In the genomic region with DNA sequence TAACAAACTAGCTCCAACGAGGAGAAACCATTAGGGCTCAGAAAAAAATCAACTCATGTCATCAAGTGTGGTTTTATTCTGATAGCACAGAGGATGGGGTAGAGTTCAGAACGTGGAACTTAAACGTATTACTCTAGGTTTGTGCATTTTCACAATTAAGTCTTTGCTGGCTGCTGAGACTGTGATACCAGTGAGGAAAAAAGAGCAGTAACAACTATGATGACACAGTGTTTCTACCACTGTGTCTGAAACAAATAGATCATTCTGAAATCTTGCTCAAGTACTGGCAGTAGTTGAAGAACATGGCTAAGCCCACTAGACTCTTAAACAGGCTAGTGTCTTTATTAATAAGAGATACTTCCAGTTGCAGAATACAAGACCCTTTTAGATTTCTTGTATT, we compare ENCODE assay signal across 30 cellular contexts.
"Had no signal": no experiment of that assay in that cellular context is flagged by ENCODE, and none has a peak within 500 bp of the region (broad histone marks: within the 10 kb centered on the region; RNA-seq: fewer than 3 reads in every experiment).

No MANE protein-coding gene starts in this region.

- H3K4me3 Mint-ChIP-seq: endodermal cell; immature natural killer cell; naive B cell; neural crest cell; stimulated activated naive CD8-positive, alpha-beta T cell treated with anti-CD3 and anti-CD28 coated beads, Interleukin-15, Interleukin-2, amounts not matched to agents 100 ng/mL and 50 ng/mL, for 24 hours; T-cell had no signal

- H3K27me3 ChIP-seq: brain microvascular endothelial cell, heart left ventricle, pancreas had no signal

- H3K27ac Mint-ChIP-seq: endodermal cell had no signal

- ATAC-seq: esophagus mucosa, heart left ventricle, left colon, pancreas, sciatic nerve, SK-N-SH treated with all-trans-retinoic acid at 6 μM for 48 hours, T-cell had no signal

- H3K27me3 Mint-ChIP-seq: activated naive CD8-positive, alpha-beta T cell; naive B cell; stimulated activated naive CD8-positive, alpha-beta T cell treated with anti-CD3 and anti-CD28 coated beads, Interleukin-15, Interleukin-2, amounts not matched to agents 100 ng/mL and 50 ng/mL, for 24 hours; T-cell had no signal

- H3K9me3 Mint-ChIP-seq: endodermal cell; immature natural killer cell; naive B cell; neural crest cell; stimulated activated naive CD8-positive, alpha-beta T cell treated with anti-CD3 and anti-CD28 coated beads, Interleukin-15, Interleukin-2, amounts not matched to agents 100 ng/mL and 50 ng/mL, for 24 hours had no signal

- H3K9me3 ChIP-seq: heart left ventricle, pancreas, prostate gland, thoracic aorta had no signal

- H3K4me3 ChIP-seq: heart left ventricle, pancreas, prostate gland, skin epidermis, thoracic aorta had no signal

- H3K27ac ChIP-seq: brain microvascular endothelial cell, heart left ventricle, pancreas, prostate gland, skin epidermis, thoracic aorta, VCaP had no signal

- DNase-seq: activated CD4-positive, alpha-beta T cell treated with anti-CD3 and anti-CD28 coated beads, Interleukin-2, amount 50 U/mL, for 1 hour; activated CD8-positive, alpha-beta memory T cell treated with anti-CD3 and anti-CD28 coated beads, Interleukin-2, amount 50 U/mL, for 4 hours; amniotic stem cell; brain microvascular endothelial cell; endodermal cell; foreskin fibroblast; heart left ventricle; hypothalamus; immature natural killer cell; kidney; left colon; mammary epithelial cell; naive B cell; nucleus accumbens; pancreas; retina; stimulated activated CD4-positive, alpha-beta T cell treated with anti-CD3 and anti-CD28 coated beads, Interleukin-12 subunit alpha, Interleukin-12 subunit beta, amount 100 ng/mL, for 4 hours; stimulated activated CD4-positive, alpha-beta T cell treated with anti-CD3 and anti-CD28 coated beads, Interleukin-4, amount 100 ng/mL, for 1 hour; T-cell; trophoblast cell had no signal
